8 cellular contexts compared by ENCODE assay signal in the genomic region with DNA sequence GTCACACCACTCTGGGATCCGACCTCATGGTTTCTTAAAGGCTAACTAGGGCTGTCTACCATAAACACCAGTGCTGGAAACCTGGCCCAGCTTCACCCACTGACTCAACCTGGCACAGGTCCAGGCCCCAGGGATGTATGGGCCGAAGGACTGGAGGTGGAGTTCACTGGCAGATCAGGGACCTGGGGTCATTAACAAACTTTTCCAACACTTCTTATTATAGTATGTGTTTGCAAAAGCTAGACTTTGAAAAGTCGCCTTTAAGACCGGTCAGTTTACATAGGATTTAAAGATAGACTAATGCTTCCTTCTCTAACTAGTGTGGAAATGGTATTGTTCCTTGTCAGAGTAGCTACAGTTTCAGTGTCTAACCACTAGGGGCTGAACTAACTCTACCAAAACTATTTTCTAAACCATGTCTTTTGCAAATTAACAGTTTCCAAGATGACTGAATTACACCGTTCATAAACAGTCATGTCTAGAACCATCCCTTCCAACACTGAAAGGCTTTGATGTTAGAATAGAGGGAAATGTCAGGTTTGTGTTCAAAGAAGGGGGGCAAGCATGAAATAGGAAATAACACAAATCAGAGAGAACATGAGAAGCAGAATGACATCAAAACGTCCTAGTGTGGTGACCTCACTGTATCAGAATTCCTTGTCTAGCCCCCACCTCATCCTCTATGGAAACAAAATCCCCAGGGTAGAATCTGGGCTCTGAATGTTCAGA. TPM values are rescaled to one million over a fixed set of nuclear protein-coding genes. Genes with fewer than 3 reads are reported as not detected.
DNase-seq lines count a peak whose midpoint lies in the region; ATAC-seq and TF ChIP-seq lines count a peak whose summit lies in the region.

No MANE protein-coding gene starts in this region.

- DNase-seq in activated CD8-positive, alpha-beta memory T cell treated with anti-CD3 and anti-CD28 coated beads, Interleukin-2, amount 10 ng/mL, durations not matched to agents 7 days and 5 days, result no peak
- no peak for DNase-seq in activated CD8-positive, alpha-beta memory T cell treated with anti-CD3 and anti-CD28 coated beads, Interleukin-2, amount 50 U/mL, for 48 hours
- DNase-seq in HFF-Myc (ENCODE audit: extremely low read depth, low read depth) (no peak), NCI-H2196 treated with DMSO at 0.1 percent for 48 hours (lab: John Stamatoyannopoulos, UW; ENCODE audit: unreplicated experiment) (peak; percentile 28), glomerular visceral epithelial cell (ENCODE audit: extremely low spot score) (peak; percentile 89), ovary (peak; percentile 61 to 78 (median 75))

- peak; percentile 71 for TF ChIP-seq CTCF in HFF-Myc (IDR thresholded peaks at IDR 0.05; ENCODE audit: low read depth, low read length, missing control alignments)
- peak; percentile 26 to 91 (median 91) for TF ChIP-seq CTCF in ovary (IDR thresholded peaks at IDR 0.05)

- H3K4me3 ChIP-seq in HFF-Myc (replicated peaks; ENCODE audit: low read depth, low read length) (no peak overlapping the region), ovary (no peak overlapping the region)

- WGBS in ovary, 3 donors, result 6 to 8% (median 6%) methylated on average over 6 of the region's 6 CpGs

- peak; percentile 80 for ATAC-seq in activated CD8-positive, alpha-beta memory T cell treated with anti-CD3 and anti-CD28 coated beads, Interleukin-2, amount 10 ng/mL, durations not matched to agents 7 days and 5 days
- peak; percentile 78 for ATAC-seq in activated T-helper 17 cell treated with anti-CD3 and anti-CD28 coated beads, Interleukin-2, amount 50 U/mL, for 72 hours (replicated peaks)
- no peak for ATAC-seq in HG03039 (IDR thresholded peaks at IDR 0.05; ENCODE audit: unreplicated experiment)

- CTCF ChIA-PET in activated CD8-positive, alpha-beta memory T cell treated with anti-CD3 and anti-CD28 coated beads, Interleukin-2, amount 10 ng/mL, durations not matched to agents 7 days and 5 days (lab: Charles Lee), result interaction anchor here (0.6 to 8.0 kb wide), 43 partner anchors 9 to 386 kb away, joined by 3 to 95 read pairs (median 4); a partner anchor contains a TSS

- TF ChIP-seq POLR2A in ovary (IDR thresholded peaks at IDR 0.05), result no peak

- H3K27ac Mint-ChIP-seq in activated CD8-positive, alpha-beta memory T cell treated with anti-CD3 and anti-CD28 coated beads, Interleukin-2, amount 10 ng/mL, durations not matched to agents 7 days and 5 days, result peak overlapping the region; percentile 20
- H3K27ac Mint-ChIP-seq in activated T-helper 17 cell treated with anti-CD3 and anti-CD28 coated beads, Interleukin-2, amount 50 U/mL, for 72 hours, result peak overlapping the region; percentile 92

- TF ChIP-seq EP300 in ovary (IDR thresholded peaks at IDR 0.05), result no peak

- H3K9me3 Mint-ChIP-seq in activated CD8-positive, alpha-beta memory T cell treated with anti-CD3 and anti-CD28 coated beads, Interleukin-2, amount 10 ng/mL, durations not matched to agents 7 days and 5 days (ENCODE audit: low read depth), result no peaks in the 10 kb centered on the region
- no peaks in the 10 kb centered on the region for H3K9me3 Mint-ChIP-seq in activated T-helper 17 cell treated with anti-CD3 and anti-CD28 coated beads, Interleukin-2, amount 50 U/mL, for 72 hours

- H3K4me1 Mint-ChIP-seq in activated CD8-positive, alpha-beta memory T cell treated with anti-CD3 and anti-CD28 coated beads, Interleukin-2, amount 10 ng/mL, durations not matched to agents 7 days and 5 days, result peaks cover 36% of the 10 kb centered on the region
- peaks cover 19% of the 10 kb centered on the region for H3K4me1 Mint-ChIP-seq in activated T-helper 17 cell treated with anti-CD3 and anti-CD28 coated beads, Interleukin-2, amount 50 U/mL, for 72 hours

- no peaks in the 10 kb centered on the region for H3K27me3 Mint-ChIP-seq in activated CD8-positive, alpha-beta memory T cell treated with anti-CD3 and anti-CD28 coated beads, Interleukin-2, amount 10 ng/mL, durations not matched to agents 7 days and 5 days
- H3K27me3 Mint-ChIP-seq in activated T-helper 17 cell treated with anti-CD3 and anti-CD28 coated beads, Interleukin-2, amount 50 U/mL, for 72 hours, result no peaks in the 10 kb centered on the region

- H3K4me3 Mint-ChIP-seq in activated CD8-positive, alpha-beta memory T cell treated with anti-CD3 and anti-CD28 coated beads, Interleukin-2, amount 10 ng/mL, durations not matched to agents 7 days and 5 days, result no peak overlapping the region
- H3K4me3 Mint-ChIP-seq in activated T-helper 17 cell treated with anti-CD3 and anti-CD28 coated beads, Interleukin-2, amount 50 U/mL, for 72 hours, result peak overlapping the region; percentile 59

- no peaks in the 10 kb centered on the region for H3K27me3 ChIP-seq in ovary

- H3K27ac ChIP-seq in ovary, result peak overlapping the region in 1 of 2 donors; percentile 62

- H3K9me3 ChIP-seq in ovary, result no peaks in the 10 kb centered on the region

- H3K36me3 Mint-ChIP-seq in activated CD8-positive, alpha-beta memory T cell treated with anti-CD3 and anti-CD28 coated beads, Interleukin-2, amount 10 ng/mL, durations not matched to agents 7 days and 5 days, result peaks cover 45% of the 10 kb centered on the region
- H3K36me3 Mint-ChIP-seq in activated T-helper 17 cell treated with anti-CD3 and anti-CD28 coated beads, Interleukin-2, amount 50 U/mL, for 72 hours (ENCODE audit: low read depth), result peaks cover 94% of the 10 kb centered on the region

- no peaks in the 10 kb centered on the region for H3K36me3 ChIP-seq in ovary

- intact Hi-C loops in ovary (cut with DNase I), result loop anchor here (2.0 to 10.0 kb wide), 4 partner anchors 234 to 321 kb away; a partner anchor contains a TSS

- H3K4me1 ChIP-seq in ovary (ENCODE audit: insufficient read depth), result no peaks in the 10 kb centered on the region

RNA-seq across cellular contexts. Expression of a gene that starts 29.7 kb away (rescaled TPM):
- total RNA-seq in activated CD8-positive, alpha-beta memory T cell treated with anti-CD3 and anti-CD28 coated beads, Interleukin-2, amount 10 ng/mL, durations not matched to agents 7 days and 5 days, result 10 to 100 TPM; 37.5 to 52.0 TPM
- total RNA-seq in activated T-helper 17 cell treated with anti-CD3 and anti-CD28 coated beads, Interleukin-2, amount 50 U/mL, for 72 hours, result 10 to 100 TPM; 41.9 to 45.4 TPM
- total RNA-seq in ovary, result 10 to 100 TPM; 13.4 to 19.3 (median 17.3) TPM
- polyA plus RNA-seq in ovary, result 10 to 100 TPM; 18.4 to 28.2 TPM

RNA-seq across cellular contexts. Expression of a gene that starts 32.9 kb away (rescaled TPM):
- 10 to 100 TPM; 12.4 to 14.5 TPM for total RNA-seq in activated CD8-positive, alpha-beta memory T cell treated with anti-CD3 and anti-CD28 coated beads, Interleukin-2, amount 10 ng/mL, durations not matched to agents 7 days and 5 days
- total RNA-seq in activated T-helper 17 cell treated with anti-CD3 and anti-CD28 coated beads, Interleukin-2, amount 50 U/mL, for 72 hours, result 10 to 100 TPM in 1 of 2 donors, 1 to 10 TPM in 1; 8.0 to 19.3 TPM
- 10 to 100 TPM; 15.3 to 82.9 (median 58.8) TPM for total RNA-seq in ovary
- polyA plus RNA-seq in ovary, result 10 to 100 TPM; 29.3 to 37.4 TPM

Comparison
In these comparisons a context has a peak if more than half of its experiments do, and no peak if none do; other contexts are left out.
1. DNase-seq: peak in NCI-H2196 treated with DMSO at 0.1 percent for 48 hours (single experiment), glomerular visceral epithelial cell (single experiment) and ovary (5 of 5); none in activated CD8-positive, alpha-beta memory T cell treated with anti-CD3 and anti-CD28 coated beads, Interleukin-2, amount 10 ng/mL, durations not matched to agents 7 days and 5 days (single experiment), activated CD8-positive, alpha-beta memory T cell treated with anti-CD3 and anti-CD28 coated beads, Interleukin-2, amount 50 U/mL, for 48 hours (single experiment) and HFF-Myc (single experiment).